ENCODE assay signal across 8 cellular contexts in the genomic region with DNA sequence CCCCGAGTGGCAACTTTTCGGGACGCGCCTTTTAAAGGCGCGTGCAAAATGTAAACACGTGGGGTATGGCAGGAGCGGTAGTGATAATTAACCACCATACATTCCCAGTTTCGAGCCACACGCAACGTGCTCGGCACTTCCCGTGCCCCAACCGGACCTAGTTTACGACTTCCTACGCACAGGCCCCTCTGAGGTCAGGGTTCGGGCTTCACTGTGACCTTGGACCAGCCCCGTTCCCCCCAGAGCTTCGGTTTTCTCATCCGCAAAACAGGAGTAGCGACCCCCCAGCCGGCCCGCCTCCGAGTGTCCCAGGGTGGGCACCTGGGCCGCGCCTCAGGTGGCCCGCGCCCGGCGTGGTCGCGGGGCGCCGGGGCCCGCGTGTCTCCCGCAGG. TPM values are rescaled to one million over a fixed set of nuclear protein-coding genes. Genes with fewer than 3 reads are reported as not detected.
A peak's percentile ranks its signal among the peaks of the same experiment; 100 is the strongest.
DNase-seq lines count a peak whose midpoint lies in the region; ATAC-seq, FAIRE-seq and TF ChIP-seq lines count a peak whose summit lies in the region.

No MANE protein-coding gene starts in this region.

- intact Hi-C loops in GM12878 (cut with micrococcal nuclease; ENCODE audit: unreplicated experiment): loop anchor here (1.0 to 5.0 kb wide), 2 partner anchors 54 to 227 kb away; a partner anchor contains a TSS

- TF ChIP-seq EP300 in GM12878 (IDR thresholded peaks at IDR 0.05; ENCODE audit: borderline replicate concordance in 1 of 2, control insufficient read depth in 1 of 2, low read depth in 2 of 2, low read length in 2 of 2): no peak

- DNase-seq in EL (peak; percentile 50), HUDEP-2 (lab: John Stamatoyannopoulos, UW; ENCODE audit: unreplicated experiment in 76 of 76) (peak in 67 of 76 experiments; percentile 1 to 65 (median 42)), SW 1271 (lab: John Stamatoyannopoulos, UW) (peak; percentile 47 to 60), GM12878 (ENCODE audit: low read depth, low spot score) (peak; percentile 48), small intestine (peak; percentile 80), NCI-H2196 (lab: John Stamatoyannopoulos, UW; ENCODE audit: unreplicated experiment) (no peak)

- BruUV-seq in GM12878 (replicated peaks; lab: Mats Ljungman, UMichigan): no TSS peak

- CTCF ChIA-PET in GM12878 (lab: Yijun Ruan, JAX): interaction anchor here (1.1 to 3.0 kb wide), 4 partner anchors 11 to 228 kb away, joined by 3 to 9 read pairs (median 6); a partner anchor contains a TSS

- POLR2A ChIA-PET in GM12878 (lab: Charles Lee): interaction anchor here (1.0 to 3.6 kb wide), 5 partner anchors 15 to 704 kb away, joined by 3 to 42 read pairs (median 4); a partner anchor contains a TSS

- TF ChIP-seq POLR2A in GM12878 (IDR thresholded peaks at IDR 0.05; ENCODE audit: low read depth, low read length): peak; percentile 40; the same call in 1 of the 2 replicates

- no peak for TF ChIP-seq RAD21 in GM12878 (IDR thresholded peaks at IDR 0.05; ENCODE audit: insufficient read depth, low read depth, low read length)

- ATAC-seq in GM21447 (IDR thresholded peaks at IDR 0.05; ENCODE audit: unreplicated experiment) (peak; percentile 56), GM12878 (peak; percentile 63)

- SMC1A ChIA-PET in GM12878 (lab: Charles Lee; ENCODE audit: uncharacterized antibody, unreplicated experiment): interaction anchor here (0.9 to 2.2 kb wide), 7 partner anchors 52 to 227 kb away, joined by 3 to 10 read pairs (median 4); a partner anchor contains a TSS

- TF ChIP-seq CTCF in GM12878 (IDR thresholded peaks at IDR 0.05 in 2 of 3, conservative IDR thresholded peaks at IDR 0.05 in 1 of 3; ENCODE audit: control insufficient read depth in 2 of 3, extremely low read depth in 1 of 3, insufficient read depth in 1 of 3, low read depth in 3 of 3, low read length in 3 of 3): no peak

- H3K79me2 ChIP-seq in GM12878 (ENCODE audit: control insufficient read depth, insufficient read depth, low read length): peaks cover 55% of the 10 kb centered on the region

- H2AFZ ChIP-seq in GM12878 (ENCODE audit: control insufficient read depth, low read depth, low read length): peak overlapping the region; percentile 73

- H3K36me3 ChIP-seq in GM12878 (ENCODE audit: control insufficient read depth in 2 of 2, insufficient read depth in 2 of 2, low read length in 1 of 2): peaks cover 0 to 20% of the 10 kb centered on the region in 2 experiments; a peak in 2 of 4 replicates
- H3K36me3 ChIP-seq in small intestine (ENCODE audit: control insufficient read depth in 2 of 2, insufficient read depth in 2 of 2, low read length in 2 of 2): peaks cover 0 to 2% of the 10 kb centered on the region in 2 donors

- H3K4me3 ChIP-seq in GM12878 (peak overlapping the region; percentile 93), iPS-11a (ENCODE audit: low read depth, low read length) (peak overlapping the region; percentile 91), small intestine (ENCODE audit: low read depth in 1 of 2, low read length in 2 of 2) (peak overlapping the region; percentile 80 to 84)

- no peaks in the 10 kb centered on the region for H3K9me3 ChIP-seq in GM12878 (replicated peaks; ENCODE audit: control insufficient read depth, insufficient read depth, low read length)
- H3K9me3 ChIP-seq in small intestine (ENCODE audit: control insufficient read depth, low read depth): no peaks in the 10 kb centered on the region

- peak overlapping the region; percentile 76 for H3K9ac ChIP-seq in GM12878 (ENCODE audit: control insufficient read depth, insufficient read depth, low read length)

- RAD21 ChIA-PET in GM12878 (lab: Charles Lee; ENCODE audit: unreplicated experiment): interaction anchor here (1.9 to 3.6 kb wide), 3 partner anchors 20 to 227 kb away, joined by 8 to 27 read pairs (median 11); a partner anchor contains a TSS

- FAIRE-seq in GM12878 (lab: Jason Lieb, UNC) (peak; percentile 84), small intestine (lab: Jason Lieb, UNC) (no peak)

- no peaks in the 10 kb centered on the region for H3K27me3 ChIP-seq in GM12878 (replicated peaks in 1 of 2; ENCODE audit: control insufficient read depth in 2 of 2, insufficient read depth in 2 of 2, low read length in 1 of 2)
- no peaks in the 10 kb centered on the region for H3K27me3 ChIP-seq in small intestine (ENCODE audit: control insufficient read depth in 2 of 2, insufficient read depth in 2 of 2, low read length in 2 of 2)

- in situ Hi-C loops in GM12878 (cut with MboI): no loop called here

- no peaks in the 10 kb centered on the region; the same call in 1 of the 2 replicates for H4K20me1 ChIP-seq in GM12878 (ENCODE audit: control insufficient read depth, insufficient read depth)

- peak overlapping the region; percentile 81 for H3K27ac ChIP-seq in GM12878 (ENCODE audit: control insufficient read depth, insufficient read depth)
- H3K27ac ChIP-seq in small intestine (ENCODE audit: low read depth in 1 of 2, low read length in 1 of 2): peak overlapping the region; percentile 80 to 91

- H3K4me1 ChIP-seq in GM12878 (ENCODE audit: control insufficient read depth, insufficient read depth, low read length) (peaks cover 8% of the 10 kb centered on the region), small intestine (ENCODE audit: control insufficient read depth in 2 of 2, insufficient read depth in 1 of 2, low read depth in 1 of 2, low read length in 1 of 2) (peaks cover 8 to 14% of the 10 kb centered on the region in 2 donors)

- WGBS in GM12878 (ENCODE audit: insufficient coverage, insufficient replicate concordance, low lambda C conversion rate, missing lambda C conversion rate): 1% methylated on average over 37 of the region's 37 CpGs
- 0 to 1% (median 0%) methylated on average over 35 to 37 of the region's 37 CpGs for WGBS in small intestine, 3 donors

- peak overlapping the region; percentile 88 for H3K4me2 ChIP-seq in GM12878 (ENCODE audit: control insufficient read depth, insufficient read depth)

RNA-seq across cellular contexts. Expression of a gene that starts 0.5 kb away (rescaled TPM):
- total RNA-seq in GM12878 (2013; cell fraction: nucleolus; rRNA removed): 2.3 and 3.3 TPM in 2 replicates
- 22.4 and 27.0 TPM in 2 replicates for total RNA-seq in GM12878 (2014; rRNA removed)
- total RNA-seq in GM12878 (2014; rRNA removed; fragmentation: Illumina TruSeq; extraction: Trizol): 24.4 and 24.6 TPM in 2 replicates
- 20.1 and 21.0 TPM in 2 replicates for total RNA-seq in GM12878 (2021)
- 6.0 TPM for polyA plus RNA-seq in GM12878 (2011; ENCODE audit: low read depth)
- 22.9 and 28.8 TPM in 2 replicates for polyA plus RNA-seq in GM12878 (2011; rRNA removed)
- 15.1 and 17.8 TPM in 2 replicates for polyA plus RNA-seq in GM12878 (2011; cell fraction: cytosol; rRNA removed)
- polyA plus RNA-seq in GM12878 (2011; cell fraction: nucleus; rRNA removed): 9.3 and 10.0 TPM in 2 replicates
- 7.6 and 9.5 TPM in 2 replicates for polyA plus RNA-seq in GM12878 (2012)
- 34.9 and 38.4 TPM in 2 replicates for polyA plus RNA-seq in GM12878 (2014; fragmentation: Illumina TruSeq; extraction: Trizol)
- 10 to 100 TPM; 37.9 to 46.8 TPM for polyA plus RNA-seq in GM12878 (2014; fragmentation: Nextera tagmentation; extraction: Ambion mirVana)
- polyA plus RNA-seq in GM12878 (2014; rRNA removed): 25.3 and 26.0 TPM in 2 replicates
- 10 to 100 TPM; 31.9 to 36.4 TPM for polyA plus RNA-seq in GM12878 (2016; fragmentation: Nextera tagmentation; extraction: Ambion mirVana)
- 13.3 and 13.8 TPM in 2 replicates for polyA minus RNA-seq in GM12878 (2011; rRNA and poly(A)+ RNA removed)
- polyA minus RNA-seq in GM12878 (2011; cell fraction: cytosol; rRNA and poly(A)+ RNA removed): 3.6 and 4.5 TPM in 2 replicates
- polyA minus RNA-seq in GM12878 (2011; cell fraction: nucleus; rRNA and poly(A)+ RNA removed): 2.3 and 3.8 TPM in 2 replicates
- 10 to 100 TPM; 21.9 to 42.3 (median 31.1) TPM for polyA plus RNA-seq in small intestine

RNA-seq across cellular contexts. Expression of a gene that starts 0.6 kb away (rescaled TPM):
- total RNA-seq in GM12878 (2013; cell fraction: nucleolus; rRNA removed): 42.4 and 44.7 TPM in 2 replicates
- total RNA-seq in GM12878 (2014; rRNA removed) (23.0 and 25.0 TPM in 2 replicates), GM12878 (2014; rRNA removed; fragmentation: Illumina TruSeq; extraction: Trizol) (15.4 and 15.7 TPM in 2 replicates), GM12878 (2021) (18.0 and 18.7 TPM in 2 replicates)
- 16.0 TPM for polyA plus RNA-seq in GM12878 (2011; ENCODE audit: low read depth)
- polyA plus RNA-seq in GM12878 (2011; rRNA removed) (29.9 and 33.0 TPM in 2 replicates), GM12878 (2014; fragmentation: Illumina TruSeq; extraction: Trizol) (16.9 and 17.5 TPM in 2 replicates), GM12878 (2014; fragmentation: Nextera tagmentation; extraction: Ambion mirVana) (1 to 10 TPM; 7.2 to 7.6 TPM), GM12878 (2014; rRNA removed) (17.1 and 18.3 TPM in 2 replicates), GM12878 (2016; fragmentation: Nextera tagmentation; extraction: Ambion mirVana) (10 to 100 TPM; 22.3 to 24.4 TPM), small intestine (10 to 100 TPM; 11.9 to 37.5 (median 15.0) TPM)
- 32.7 and 35.3 TPM in 2 replicates for polyA plus RNA-seq in GM12878 (2011; cell fraction: cytosol; rRNA removed)
- 51.6 and 60.7 TPM in 2 replicates for polyA plus RNA-seq in GM12878 (2011; cell fraction: nucleus; rRNA removed)
- 20.2 and 24.7 TPM in 2 replicates for polyA plus RNA-seq in GM12878 (2012)
- 25.4 and 32.7 TPM in 2 replicates for polyA minus RNA-seq in GM12878 (2011; rRNA and poly(A)+ RNA removed)
- polyA minus RNA-seq in GM12878 (2011; cell fraction: cytosol; rRNA and poly(A)+ RNA removed): 9.8 and 12.2 TPM in 2 replicates
- 8.2 and 12.2 TPM in 2 replicates for polyA minus RNA-seq in GM12878 (2011; cell fraction: nucleus; rRNA and poly(A)+ RNA removed)

RNA-seq across cellular contexts. Expression of a gene that starts 54.2 kb away (rescaled TPM):
- total RNA-seq in GM12878 (2013; cell fraction: nucleolus; rRNA removed): 61.0 and 69.0 TPM in 2 replicates
- 30.2 and 32.9 TPM in 2 replicates for total RNA-seq in GM12878 (2014; rRNA removed)
- 27.9 and 29.5 TPM in 2 replicates for total RNA-seq in GM12878 (2014; rRNA removed; fragmentation: Illumina TruSeq; extraction: Trizol)
- total RNA-seq in GM12878 (2021): 32.9 and 35.1 TPM in 2 replicates
- 20.3 TPM for polyA plus RNA-seq in GM12878 (2011; ENCODE audit: low read depth)
- polyA plus RNA-seq in GM12878 (2011; rRNA removed): 19.2 and 27.7 TPM in 2 replicates
- 19.1 and 21.0 TPM in 2 replicates for polyA plus RNA-seq in GM12878 (2011; cell fraction: cytosol; rRNA removed)
- polyA plus RNA-seq in GM12878 (2011; cell fraction: nucleus; rRNA removed): 80.0 and 91.2 TPM in 2 replicates
- 23.5 and 29.0 TPM in 2 replicates for polyA plus RNA-seq in GM12878 (2012)
- polyA plus RNA-seq in GM12878 (2014; fragmentation: Illumina TruSeq; extraction: Trizol): 31.5 and 36.3 TPM in 2 replicates
- polyA plus RNA-seq in GM12878 (2014; fragmentation: Nextera tagmentation; extraction: Ambion mirVana): 1 to 10 TPM; 4.0 to 6.1 TPM
- polyA plus RNA-seq in GM12878 (2014; rRNA removed): 25.8 and 28.1 TPM in 2 replicates
- 10 to 100 TPM; 45.7 to 48.3 TPM for polyA plus RNA-seq in GM12878 (2016; fragmentation: Nextera tagmentation; extraction: Ambion mirVana)
- 30.3 and 31.2 TPM in 2 replicates for polyA minus RNA-seq in GM12878 (2011; rRNA and poly(A)+ RNA removed)
- polyA minus RNA-seq in GM12878 (2011; cell fraction: cytosol; rRNA and poly(A)+ RNA removed): 12.4 and 13.0 TPM in 2 replicates
- 33.9 and 45.0 TPM in 2 replicates for polyA minus RNA-seq in GM12878 (2011; cell fraction: nucleus; rRNA and poly(A)+ RNA removed)
- 10 to 100 TPM; 17.3 to 25.5 (median 23.2) TPM for polyA plus RNA-seq in small intestine

RNA-seq across cellular contexts. Expression of a gene that starts 54.4 kb away (rescaled TPM):
- 7.5 and 7.9 TPM in 2 replicates for total RNA-seq in GM12878 (2013; cell fraction: nucleolus; rRNA removed)
- total RNA-seq in GM12878 (2014; rRNA removed) (15.5 and 17.1 TPM in 2 replicates), GM12878 (2014; rRNA removed; fragmentation: Illumina TruSeq; extraction: Trizol) (26.8 and 30.5 TPM in 2 replicates), GM12878 (2021) (16.0 and 18.3 TPM in 2 replicates)
- polyA plus RNA-seq in GM12878 (2011; ENCODE audit: low read depth): 10.9 TPM
- polyA plus RNA-seq in GM12878 (2011; rRNA removed) (25.2 and 44.6 TPM in 2 replicates), GM12878 (2014; fragmentation: Illumina TruSeq; extraction: Trizol) (27.8 and 33.8 TPM in 2 replicates), GM12878 (2014; fragmentation: Nextera tagmentation; extraction: Ambion mirVana) (100 to 1,000 TPM in 1 of 2 experiments, 10 to 100 TPM in 1; 98.1 to 111 TPM), GM12878 (2014; rRNA removed) (20.0 and 23.9 TPM in 2 replicates), GM12878 (2016; fragmentation: Nextera tagmentation; extraction: Ambion mirVana) (10 to 100 TPM; 79.6 to 85.3 TPM), small intestine (10 to 100 TPM; 13.0 to 18.4 (median 14.3) TPM)
- polyA plus RNA-seq in GM12878 (2011; cell fraction: cytosol; rRNA removed): 5.2 and 5.9 TPM in 2 replicates
- polyA plus RNA-seq in GM12878 (2011; cell fraction: nucleus; rRNA removed): 5.4 and 6.0 TPM in 2 replicates
- 17.9 and 22.1 TPM in 2 replicates for polyA plus RNA-seq in GM12878 (2012)
- 2.9 and 3.2 TPM in 2 replicates for polyA minus RNA-seq in GM12878 (2011; rRNA and poly(A)+ RNA removed)
- 1.8 and 2.1 TPM in 2 replicates for polyA minus RNA-seq in GM12878 (2011; cell fraction: cytosol; rRNA and poly(A)+ RNA removed)
- polyA minus RNA-seq in GM12878 (2011; cell fraction: nucleus; rRNA and poly(A)+ RNA removed): 2.7 and 5.9 TPM in 2 replicates
